13 cellular contexts compared by ENCODE assay signal in genomic region chr14:91376547-91377477, GRCh38. TPM values are rescaled to one million over a fixed set of nuclear protein-coding genes. Genes with fewer than 3 reads are reported as not detected.
DNase-seq lines count a peak whose midpoint lies in the region; ATAC-seq, FAIRE-seq and TF ChIP-seq lines count a peak whose summit lies in the region.
"Had no signal": no experiment of that assay in that cellular context is flagged by ENCODE, and none has a peak within 500 bp of the region (broad histone marks: within the 10 kb centered on the region; RNA-seq: fewer than 3 reads in every experiment).

No MANE protein-coding gene starts in this region.

- 78 to 83% (median 80%) methylated on average over 27 to 28 of the region's 28 CpGs for WGBS in small intestine, 3 donors

- no peaks in the 10 kb centered on the region for H3K36me3 ChIP-seq in small intestine (ENCODE audit: control insufficient read depth in 2 of 2, insufficient read depth in 2 of 2, low read length in 2 of 2)

- no peaks in the 10 kb centered on the region for H3K9me3 Mint-ChIP-seq in activated naive CD4-positive, alpha-beta T cell treated with anti-CD3 and anti-CD28 coated beads for 36 hours
- H3K9me3 Mint-ChIP-seq in brain: no peaks in the 10 kb centered on the region
- H3K9me3 Mint-ChIP-seq in stimulated activated naive CD8-positive, alpha-beta T cell treated with anti-CD3 and anti-CD28 coated beads, Interleukin-15, amount 100 ng/mL, for 72 hours: peaks cover 0 to under 1% of the 10 kb centered on the region in 2 donors

- no peaks in the 10 kb centered on the region for H3K27me3 ChIP-seq in small intestine (ENCODE audit: control insufficient read depth in 2 of 2, insufficient read depth in 2 of 2, low read length in 2 of 2)

- H3K27me3 Mint-ChIP-seq in activated naive CD4-positive, alpha-beta T cell treated with anti-CD3 and anti-CD28 coated beads for 36 hours (ENCODE audit: low read depth): no peaks in the 10 kb centered on the region
- H3K27me3 Mint-ChIP-seq in brain: no peaks in the 10 kb centered on the region
- no peaks in the 10 kb centered on the region for H3K27me3 Mint-ChIP-seq in stimulated activated naive CD8-positive, alpha-beta T cell treated with anti-CD3 and anti-CD28 coated beads, Interleukin-15, amount 100 ng/mL, for 72 hours
- H3K27me3 Mint-ChIP-seq: progenitor cell of endocrine pancreas had no signal

- H3K27ac ChIP-seq in small intestine (ENCODE audit: low read depth in 1 of 2, low read length in 1 of 2): peak overlapping the region in 1 of 2 donors; percentile 71
- H3K27ac ChIP-seq: epithelial cell of prostate had no signal

- no peaks in the 10 kb centered on the region for H3K9me3 ChIP-seq in small intestine (ENCODE audit: control insufficient read depth, low read depth)
- H3K9me3 ChIP-seq: HAP-1 had no signal

- H3K4me3 ChIP-seq in small intestine (ENCODE audit: low read depth in 1 of 2, low read length in 2 of 2): no peak overlapping the region
- H3K4me3 ChIP-seq: HAP-1 had no signal

- peak overlapping the region; percentile 50 for H3K27ac Mint-ChIP-seq in activated naive CD4-positive, alpha-beta T cell treated with anti-CD3 and anti-CD28 coated beads for 36 hours
- H3K27ac Mint-ChIP-seq in brain: peak overlapping the region; percentile 80 to 96 (median 93)
- H3K27ac Mint-ChIP-seq in stimulated activated naive CD8-positive, alpha-beta T cell treated with anti-CD3 and anti-CD28 coated beads, Interleukin-15, amount 100 ng/mL, for 72 hours: peak overlapping the region in 1 of 2 donors; percentile 48

- CTCF ChIA-PET in activated naive CD4-positive, alpha-beta T cell treated with anti-CD3 and anti-CD28 coated beads for 36 hours (lab: Charles Lee): interaction anchor here (0.9 to 8.3 kb wide), 5 partner anchors 25 to 135 kb away, joined by 3 to 47 read pairs (median 7); partner anchors contain the start of gene CCDC88C

- intact Hi-C loops in activated naive CD4-positive, alpha-beta T cell treated with anti-CD3 and anti-CD28 coated beads for 36 hours (cut with micrococcal nuclease): no loop called here

- H3K4me1 Mint-ChIP-seq in activated naive CD4-positive, alpha-beta T cell treated with anti-CD3 and anti-CD28 coated beads for 36 hours (ENCODE audit: low read depth): peaks cover 99% of the 10 kb centered on the region
- peaks cover 100% of the 10 kb centered on the region for H3K4me1 Mint-ChIP-seq in brain
- peaks cover 100% of the 10 kb centered on the region for H3K4me1 Mint-ChIP-seq in stimulated activated naive CD8-positive, alpha-beta T cell treated with anti-CD3 and anti-CD28 coated beads, Interleukin-15, amount 100 ng/mL, for 72 hours

- no peak for FAIRE-seq in small intestine (lab: Jason Lieb, UNC)

- peaks cover 15 to 25% of the 10 kb centered on the region in 2 donors for H3K4me1 ChIP-seq in small intestine (ENCODE audit: control insufficient read depth in 2 of 2, insufficient read depth in 1 of 2, low read depth in 1 of 2, low read length in 1 of 2)

- H3K36me3 Mint-ChIP-seq in activated naive CD4-positive, alpha-beta T cell treated with anti-CD3 and anti-CD28 coated beads for 36 hours (ENCODE audit: low read depth): peaks cover 5% of the 10 kb centered on the region
- H3K36me3 Mint-ChIP-seq in brain: no peaks in the 10 kb centered on the region

- TF ChIP-seq CTCF in brain (conservative IDR thresholded peaks at IDR 0.05): no peak

- no peak for ATAC-seq in stimulated activated naive CD8-positive, alpha-beta T cell treated with anti-CD3 and anti-CD28 coated beads, Interleukin-15, amount 100 ng/mL, for 72 hours
- no peak for ATAC-seq in GM18517 (IDR thresholded peaks at IDR 0.05; ENCODE audit: unreplicated experiment)

- no peak overlapping the region for H3K4me3 Mint-ChIP-seq in activated naive CD4-positive, alpha-beta T cell treated with anti-CD3 and anti-CD28 coated beads for 36 hours
- peak overlapping the region in 1 of 5 experiments; percentile 27 for H3K4me3 Mint-ChIP-seq in brain
- H3K4me3 Mint-ChIP-seq in stimulated activated naive CD8-positive, alpha-beta T cell treated with anti-CD3 and anti-CD28 coated beads, Interleukin-15, amount 100 ng/mL, for 72 hours: peak overlapping the region; percentile 63 to 88

- no peak for DNase-seq in activated naive CD4-positive, alpha-beta T cell treated with anti-CD3 and anti-CD28 coated beads for 36 hours
- no peak for DNase-seq in activated naive CD4-positive, alpha-beta T cell treated with anti-CD3 and anti-CD28 coated beads, Interleukin-2, amount 50 U/mL, for 16 hours
- peak; percentile 57 for DNase-seq in NCI-H510A (lab: John Stamatoyannopoulos, UW)
- DNase-seq in stimulated activated naive CD8-positive, alpha-beta T cell treated with anti-CD3 and anti-CD28 coated beads, Interleukin-15, amount 100 ng/mL, for 72 hours: no peak
- no peak for DNase-seq in small intestine
- DNase-seq in activated CD4-positive, CD25-positive, alpha-beta regulatory T cell (lab: John Stamatoyannopoulos, UW): no peak
- DNase-seq: islet precursor cell had no signal

RNA-seq across cellular contexts. Expression of gene CCDC88C, which starts 40.8 kb away (rescaled TPM):
- total RNA-seq in activated naive CD4-positive, alpha-beta T cell treated with anti-CD3 and anti-CD28 coated beads for 36 hours: 10 to 100 TPM; 76.0 to 83.3 TPM
- polyA plus RNA-seq in brain (ENCODE audit: insufficient read depth, low read depth, low replicate concordance) (40.2 TPM), small intestine (10 to 100 TPM; 13.2 to 20.5 (median 16.1) TPM)
- polyA plus RNA-seq: BJ had no signal
